In the genomic region with DNA sequence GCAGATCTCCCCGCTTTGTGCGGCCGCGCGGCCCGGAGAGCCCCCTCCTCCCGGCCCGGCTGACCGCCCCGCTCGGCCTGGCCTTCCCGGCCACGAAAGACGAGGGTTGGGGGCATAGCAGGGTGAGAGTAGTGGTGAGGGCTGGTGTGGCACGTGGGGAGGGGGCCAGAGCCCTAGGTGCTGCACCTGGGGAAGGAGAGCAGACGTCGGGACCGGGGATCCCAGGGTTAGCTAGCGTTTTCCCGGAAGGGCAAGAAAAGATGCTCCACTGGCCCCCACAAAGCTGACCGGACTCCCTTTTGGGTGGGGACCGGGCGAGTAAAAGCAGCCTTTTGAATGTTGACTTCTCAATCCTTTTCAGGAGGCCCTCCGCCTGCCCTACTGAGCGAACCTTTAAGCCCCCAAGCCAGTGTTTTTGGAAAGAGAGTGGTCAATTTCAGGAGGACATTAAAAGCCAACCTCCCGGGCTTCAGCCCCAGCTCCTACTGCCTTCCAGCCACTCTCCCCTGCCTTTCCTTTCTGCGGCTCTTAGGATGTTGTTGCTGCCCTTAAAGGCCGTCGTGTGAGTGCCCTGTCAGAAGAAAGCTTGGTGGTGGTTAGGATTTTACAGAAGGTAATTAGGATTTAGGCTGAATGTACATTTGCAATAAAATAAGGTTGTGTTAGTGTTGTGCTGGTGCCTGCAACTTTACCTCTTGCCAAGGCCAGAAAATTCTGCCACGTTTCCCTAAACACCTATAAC, we compare ENCODE assay signal across 8 cellular contexts. TPM values are rescaled to one million over a fixed set of nuclear protein-coding genes. Genes with fewer than 3 reads are reported as not detected.
A peak's percentile ranks its signal among the peaks of the same experiment; 100 is the strongest.
DNase-seq lines count a peak whose midpoint lies in the region; ATAC-seq and TF ChIP-seq lines count a peak whose summit lies in the region.

No MANE protein-coding gene starts in this region.

- POLR2A ChIA-PET in HCT116 (lab: Charles Lee) = no interaction called here

- TF ChIP-seq RAD21 in HCT116 (IDR thresholded peaks at IDR 0.05; ENCODE audit: low read depth) = no peak

- in situ Hi-C loops in gastrocnemius medialis (cut with MboI; ENCODE audit: low sequenced_read_pairs in 4 of 4) (loop anchor here in 3 of 4 donors (10.0 to 25.0 kb wide), 3 partner anchors 178 to 335 kb away; no protein-coding TSS in a partner anchor), KBM-7 (cut with MboI; ENCODE audit: low pct_unique_long_range_greater_than_20kb, low sequenced_read_pairs) (no loop called here)

- H3K4me1 ChIP-seq in HCT116 (ENCODE audit: control insufficient read depth in 1 of 2, insufficient read depth in 2 of 2, low read length in 2 of 2) = peaks cover 0 to 13% of the 10 kb centered on the region in 2 experiments; a peak in 2 of 4 replicates
- peaks cover 18 to 25% of the 10 kb centered on the region in 2 donors for H3K4me1 ChIP-seq in gastrocnemius medialis

- ATAC-seq in HCT116 (peak; percentile 24), gastrocnemius medialis (peak; percentile 1 to 2)

- no peak for DNase-seq in HCT116 (ENCODE audit: low read depth, low spot score)
- DNase-seq in T-helper 2 cell treated with Interferon-gamma antibody and Interleukin-4, amounts not matched to agents 5 μg/mL and 100 μg/mL, for 36 hours (ENCODE audit: low spot score) = no peak
- peak; percentile 47 for DNase-seq in globus pallidus (ENCODE audit: low spot score)
- peak in 1 of 2 donors; percentile 28 for DNase-seq in gastrocnemius medialis
- DNase-seq in KBM-7 = no peak
- no peak for DNase-seq in NCI-H446 (lab: John Stamatoyannopoulos, UW)
- no peak for DNase-seq in NCI-H187 (lab: John Stamatoyannopoulos, UW)
- DNase-seq in D341Med (ENCODE audit: low spot score) = no peak

- peak overlapping the region; percentile 56 for H3K27ac Mint-ChIP-seq in T-helper 2 cell treated with Interferon-gamma antibody and Interleukin-4, amounts not matched to agents 5 μg/mL and 100 μg/mL, for 36 hours

- H3K27me3 ChIP-seq in HCT116 (ENCODE audit: insufficient read depth, low read length) (no peaks in the 10 kb centered on the region), gastrocnemius medialis (no peaks in the 10 kb centered on the region)

- no peak overlapping the region for H2AFZ ChIP-seq in HCT116 (ENCODE audit: low read depth, low read length, poor library complexity, severe bottlenecking)

- H3K9me3 ChIP-seq in HCT116 (ENCODE audit: control insufficient read depth in 1 of 2, insufficient read depth in 1 of 2, low read depth in 1 of 2, low read length in 2 of 2) (no peaks in the 10 kb centered on the region), gastrocnemius medialis (no peaks in the 10 kb centered on the region)

- H3K36me3 ChIP-seq in HCT116 (ENCODE audit: control insufficient read depth in 1 of 2, insufficient read depth in 2 of 2, low read length in 2 of 2) = no peaks in the 10 kb centered on the region
- no peaks in the 10 kb centered on the region for H3K36me3 ChIP-seq in gastrocnemius medialis

- peak overlapping the region; percentile 35 to 62 for H3K4me3 ChIP-seq in HCT116 (replicated peaks in 1 of 2; ENCODE audit: low read depth in 1 of 2, low read length in 2 of 2)
- H3K4me3 ChIP-seq in gastrocnemius medialis = peak overlapping the region; percentile 70 to 98 (median 88)

- BruUV-seq in HCT116 (replicated peaks; lab: Mats Ljungman, UMichigan) = TSS peak; percentile 68

- peak overlapping the region; percentile 61 for H3K4me3 Mint-ChIP-seq in T-helper 2 cell treated with Interferon-gamma antibody and Interleukin-4, amounts not matched to agents 5 μg/mL and 100 μg/mL, for 36 hours

- no peaks in the 10 kb centered on the region for H4K20me1 ChIP-seq in HCT116 (ENCODE audit: insufficient read depth)

- RAD21 ChIA-PET in HCT116 (lab: Charles Lee; ENCODE audit: low non-redundant PET in 1 of 2, low total read pairs in 2 of 2, uncharacterized antibody in 2 of 2, unreplicated experiment in 2 of 2) = no interaction called here

- H3K27ac ChIP-seq in HCT116 (ENCODE audit: low read depth, low read length) (no peak overlapping the region; the same call in 1 of the 2 replicates), gastrocnemius medialis (peak overlapping the region; percentile 84 to 99 (median 94))

- TF ChIP-seq CTCF in HCT116 (IDR thresholded peaks at IDR 0.05 in 2 of 3, conservative IDR thresholded peaks at IDR 0.05 in 1 of 3; ENCODE audit: borderline replicate concordance in 1 of 3, insufficient read depth in 1 of 3, low read depth in 2 of 3, low read length in 2 of 3) (no peak), gastrocnemius medialis (IDR thresholded peaks at IDR 0.05 in 4 of 5, conservative IDR thresholded peaks at IDR 0.05 in 1 of 5) (no peak)

- H3K9me3 Mint-ChIP-seq in T-helper 2 cell treated with Interferon-gamma antibody and Interleukin-4, amounts not matched to agents 5 μg/mL and 100 μg/mL, for 36 hours = no peaks in the 10 kb centered on the region

- no peaks in the 10 kb centered on the region for H3K9me2 ChIP-seq in HCT116 (ENCODE audit: insufficient read depth)

- peak overlapping the region; percentile 14; the same call in 1 of the 2 replicates for H3K9ac ChIP-seq in HCT116 (ENCODE audit: low read length)

- H3K79me2 ChIP-seq in HCT116 (ENCODE audit: insufficient read depth, low read length) = no peaks in the 10 kb centered on the region

- intact Hi-C loops in HCT116 (cut with micrococcal nuclease) (no loop called here), gastrocnemius medialis (cut with DNase I; ENCODE audit: low total_unique reads) (loop anchor here (2.0 to 5.0 kb wide), 6 partner anchors 90 to 470 kb away; a partner anchor contains a TSS)

- H3K36me3 Mint-ChIP-seq in T-helper 2 cell treated with Interferon-gamma antibody and Interleukin-4, amounts not matched to agents 5 μg/mL and 100 μg/mL, for 36 hours (ENCODE audit: low read depth) = peaks cover 9% of the 10 kb centered on the region

- peak overlapping the region; percentile 80 for H3K4me2 ChIP-seq in HCT116 (ENCODE audit: low read length)

- CTCF ChIA-PET in HCT116 (lab: Charles Lee) = interaction anchor here (1.8 kb wide), 1 partner anchor 357 kb away, joined by 6 read pairs; no protein-coding TSS in a partner anchor

- peaks cover 28% of the 10 kb centered on the region for H3K4me1 Mint-ChIP-seq in T-helper 2 cell treated with Interferon-gamma antibody and Interleukin-4, amounts not matched to agents 5 μg/mL and 100 μg/mL, for 36 hours (ENCODE audit: low read depth)

- TF ChIP-seq POLR2A in HCT116 (IDR thresholded peaks at IDR 0.05; ENCODE audit: borderline replicate concordance, extremely low read depth, insufficient read depth, insufficient read length) (no peak), gastrocnemius medialis (IDR thresholded peaks at IDR 0.05) (no peak)

- H3K27me3 Mint-ChIP-seq in T-helper 2 cell treated with Interferon-gamma antibody and Interleukin-4, amounts not matched to agents 5 μg/mL and 100 μg/mL, for 36 hours (ENCODE audit: low read depth) = peaks cover 27% of the 10 kb centered on the region

TF ChIP-seq in HCT116, 20 proteins besides CTCF, POLR2A, EP300 and RAD21:
- TF ChIP-seq, protein P1, sequence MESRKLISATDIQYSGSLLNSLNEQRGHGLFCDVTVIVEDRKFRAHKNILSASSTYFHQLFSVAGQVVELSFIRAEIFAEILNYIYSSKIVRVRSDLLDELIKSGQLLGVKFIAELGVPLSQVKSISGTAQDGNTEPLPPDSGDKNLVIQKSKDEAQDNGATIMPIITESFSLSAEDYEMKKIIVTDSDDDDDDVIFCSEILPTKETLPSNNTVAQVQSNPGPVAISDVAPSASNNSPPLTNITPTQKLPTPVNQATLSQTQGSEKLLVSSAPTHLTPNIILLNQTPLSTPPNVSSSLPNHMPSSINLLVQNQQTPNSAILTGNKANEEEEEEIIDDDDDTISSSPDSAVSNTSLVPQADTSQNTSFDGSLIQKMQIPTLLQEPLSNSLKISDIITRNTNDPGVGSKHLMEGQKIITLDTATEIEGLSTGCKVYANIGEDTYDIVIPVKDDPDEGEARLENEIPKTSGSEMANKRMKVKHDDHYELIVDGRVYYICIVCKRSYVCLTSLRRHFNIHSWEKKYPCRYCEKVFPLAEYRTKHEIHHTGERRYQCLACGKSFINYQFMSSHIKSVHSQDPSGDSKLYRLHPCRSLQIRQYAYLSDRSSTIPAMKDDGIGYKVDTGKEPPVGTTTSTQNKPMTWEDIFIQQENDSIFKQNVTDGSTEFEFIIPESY (IDR thresholded peaks at IDR 0.05; ENCODE audit: extremely low read depth, insufficient replicate concordance, low read length) = no peak
- no peak for TF ChIP-seq POLR2AphosphoS5 (IDR thresholded peaks at IDR 0.05; ENCODE audit: low read depth, low read length)
- no peak for TF ChIP-seq TCF7L2 (IDR thresholded peaks at IDR 0.05; ENCODE audit: borderline replicate concordance, extremely low read depth, insufficient read depth, insufficient read length)
- TF ChIP-seq SRF (IDR thresholded peaks at IDR 0.05; ENCODE audit: low read depth) = no peak
- TF ChIP-seq CEBPB (IDR thresholded peaks at IDR 0.05; ENCODE audit: low read depth) = no peak

RNA-seq across cellular contexts. Expression of a gene that starts 0.7 kb away (rescaled TPM):
- total RNA-seq in HCT116 (2021; ENCODE audit: unreplicated experiment) (3.3 TPM), gastrocnemius medialis (10 to 100 TPM in 2 of 4 donors, 1 to 10 TPM in 2; 3.6 to 13.4 (median 7.5) TPM)
- polyA plus RNA-seq in HCT116 (2012) = 0.95 and 0.98 TPM in 2 replicates
